Comparison of ENCODE assay signal across 8 cellular contexts in the genomic region with DNA sequence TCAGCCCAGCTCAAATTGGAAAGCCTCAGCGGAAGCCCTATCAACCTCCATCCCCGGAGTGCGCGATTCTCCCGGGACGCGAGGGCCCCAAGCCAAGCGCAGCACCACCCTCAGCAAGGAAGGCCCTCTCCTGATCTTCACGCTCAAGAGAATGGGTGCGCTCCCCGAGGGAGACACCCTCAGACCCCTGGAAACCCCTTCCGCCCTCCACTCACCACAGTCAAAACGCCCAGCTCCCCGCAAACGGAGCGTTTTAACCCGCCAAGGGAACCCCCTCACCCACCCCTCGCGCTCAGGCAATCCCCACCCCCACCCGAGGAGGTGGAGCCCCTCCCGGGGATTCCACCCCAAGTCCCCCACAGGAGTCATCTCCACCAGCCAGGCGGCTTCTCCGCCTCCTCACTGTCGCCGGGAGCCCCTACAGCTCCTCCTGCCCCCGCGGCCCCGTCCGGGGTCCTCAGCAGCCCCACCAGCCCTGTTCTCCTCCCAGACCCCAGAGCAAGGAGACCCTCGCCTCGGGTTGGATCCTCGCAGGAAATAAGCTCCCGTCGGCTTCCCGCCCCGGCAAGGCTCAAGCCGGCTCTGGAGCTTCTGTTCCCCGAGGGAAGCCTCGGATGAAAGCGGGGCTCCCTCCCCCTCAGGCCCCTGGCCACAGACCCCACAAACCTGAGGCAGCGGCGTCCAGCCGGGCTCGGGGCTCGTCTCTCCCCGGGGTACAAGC. TPM values are rescaled to one million over a fixed set of nuclear protein-coding genes. Genes with fewer than 3 reads are reported as not detected.
DNase-seq lines count a peak whose midpoint lies in the region; ATAC-seq, FAIRE-seq and TF ChIP-seq lines count a peak whose summit lies in the region.

No MANE protein-coding gene starts in this region.

- intact Hi-C loops in right lobe of liver (cut with DNase I) = no loop called here

- peak overlapping the region; percentile 97 for H3K27ac Mint-ChIP-seq in chondrocyte (ENCODE audit: unreplicated experiment)

- peaks cover 21% of the 10 kb centered on the region for H3K36me3 ChIP-seq in WERI-Rb-1
- H3K36me3 ChIP-seq in right lobe of liver = peaks cover 0 to 5% (median 2%) of the 10 kb centered on the region in 4 donors

- TF ChIP-seq POLR2A in right lobe of liver (IDR thresholded peaks at IDR 0.05) = no peak

- H3K27ac ChIP-seq in WERI-Rb-1 (peak overlapping the region; percentile 97), right lobe of liver (peak overlapping the region; percentile 91 to 97 (median 96))

- FAIRE-seq in D721Med (lab: Jason Lieb, UNC) = no peak

- ATAC-seq in HG03045 (IDR thresholded peaks at IDR 0.05; ENCODE audit: unreplicated experiment) = peak; percentile 11
- peak; percentile 32 to 47 (median 40) for ATAC-seq in right lobe of liver

- no peaks in the 10 kb centered on the region for H3K9me3 Mint-ChIP-seq in chondrocyte (ENCODE audit: low read depth)

- 0% methylated on average over 19 of the region's 46 CpGs for WGBS in right lobe of liver (ENCODE audit: insufficient coverage, low coverage, low lambda C conversion rate, missing lambda C conversion rate)

- H3K4me3 ChIP-seq in WERI-Rb-1 (ENCODE audit: low read depth, low read length) (peak overlapping the region; percentile 93), right lobe of liver (peak overlapping the region; percentile 77 to 99 (median 98))

- peak overlapping the region; percentile 97 for H3K4me3 Mint-ChIP-seq in chondrocyte (ENCODE audit: unreplicated experiment)

- peak; percentile 66 for DNase-seq in GM03348 (ENCODE audit: low spot score)
- DNase-seq in WERI-Rb-1 = no peak
- no peak for DNase-seq in chondrocyte (ENCODE audit: low spot score)
- peak; percentile 53 to 65 (median 60) for DNase-seq in right lobe of liver
- peak; percentile 40 for DNase-seq in stimulated activated CD8-positive, alpha-beta memory T cell treated with anti-CD3 and anti-CD28 coated beads, Interleukin-12 subunit alpha, Interleukin-12 subunit beta, amount 100 ng/mL, for 4 hours (ENCODE audit: low read depth)
- DNase-seq in D721Med (ENCODE audit: insufficient read length, low spot score) = no peak
- DNase-seq in DMS114 treated with DMSO at 0.1 percent for 48 hours (lab: John Stamatoyannopoulos, UW; ENCODE audit: unreplicated experiment) = no peak

- no peaks in the 10 kb centered on the region for H3K27me3 Mint-ChIP-seq in chondrocyte (ENCODE audit: low read depth)

- peaks cover 59% of the 10 kb centered on the region for H3K4me1 Mint-ChIP-seq in chondrocyte (ENCODE audit: low read depth)

- TF ChIP-seq CTCF in WERI-Rb-1 (IDR thresholded peaks at IDR 0.05; ENCODE audit: low read depth, low read length) (no peak), chondrocyte (IDR thresholded peaks at IDR 0.05) (no peak), right lobe of liver (IDR thresholded peaks at IDR 0.05) (no peak), D721Med (IDR thresholded peaks at IDR 0.05; ENCODE audit: insufficient read depth, missing control alignments) (no peak)

- H3K9me3 ChIP-seq in WERI-Rb-1 (ENCODE audit: severe bottlenecking) = no peaks in the 10 kb centered on the region
- H3K9me3 ChIP-seq in right lobe of liver = no peaks in the 10 kb centered on the region

- H3K27me3 ChIP-seq in WERI-Rb-1 (ENCODE audit: insufficient read depth, low read depth, severe bottlenecking) (no peaks in the 10 kb centered on the region), right lobe of liver (no peaks in the 10 kb centered on the region)

- H3K36me3 Mint-ChIP-seq in chondrocyte (ENCODE audit: low read depth) = no peaks in the 10 kb centered on the region

- peaks cover 0 to 46% (median 12%) of the 10 kb centered on the region in 4 donors for H3K4me1 ChIP-seq in right lobe of liver

RNA-seq across cellular contexts. Expression of a gene that starts 0.5 kb away (rescaled TPM):
- 65.2 to 72.8 TPM (median 71.2 TPM) in 3 replicates for total RNA-seq in chondrocyte
- total RNA-seq in right lobe of liver = 10 to 100 TPM; 21.8 to 45.7 (median 33.4) TPM

RNA-seq across cellular contexts. Expression of a gene that starts 16.2 kb away (rescaled TPM):
- total RNA-seq in chondrocyte = 380 to 467 TPM (median 398 TPM) in 3 replicates
- 100 to 1,000 TPM; 346 to 535 (median 362) TPM for total RNA-seq in right lobe of liver

RNA-seq across cellular contexts. Expression of a gene that starts 58.5 kb away (rescaled TPM):
- 123 to 156 TPM (median 127 TPM) in 3 replicates for total RNA-seq in chondrocyte
- 100 to 1,000 TPM in 2 of 6 experiments, 10 to 100 TPM in 4; 70.0 to 184 (median 81.8) TPM for total RNA-seq in right lobe of liver

Comparison
In these comparisons a context has a peak if more than half of its experiments do, and no peak if none do; other contexts are left out.
1. DNase-seq: peak in GM03348 (single experiment), right lobe of liver (3 of 3) and stimulated activated CD8-positive, alpha-beta memory T cell treated with anti-CD3 and anti-CD28 coated beads, Interleukin-12 subunit alpha, Interleukin-12 subunit beta, amount 100 ng/mL, for 4 hours (single experiment); none in WERI-Rb-1 (single experiment), chondrocyte (single experiment), D721Med (single experiment) and DMS114 treated with DMSO at 0.1 percent for 48 hours (single experiment).